9 cellular contexts compared by ENCODE assay signal in the genomic region with DNA sequence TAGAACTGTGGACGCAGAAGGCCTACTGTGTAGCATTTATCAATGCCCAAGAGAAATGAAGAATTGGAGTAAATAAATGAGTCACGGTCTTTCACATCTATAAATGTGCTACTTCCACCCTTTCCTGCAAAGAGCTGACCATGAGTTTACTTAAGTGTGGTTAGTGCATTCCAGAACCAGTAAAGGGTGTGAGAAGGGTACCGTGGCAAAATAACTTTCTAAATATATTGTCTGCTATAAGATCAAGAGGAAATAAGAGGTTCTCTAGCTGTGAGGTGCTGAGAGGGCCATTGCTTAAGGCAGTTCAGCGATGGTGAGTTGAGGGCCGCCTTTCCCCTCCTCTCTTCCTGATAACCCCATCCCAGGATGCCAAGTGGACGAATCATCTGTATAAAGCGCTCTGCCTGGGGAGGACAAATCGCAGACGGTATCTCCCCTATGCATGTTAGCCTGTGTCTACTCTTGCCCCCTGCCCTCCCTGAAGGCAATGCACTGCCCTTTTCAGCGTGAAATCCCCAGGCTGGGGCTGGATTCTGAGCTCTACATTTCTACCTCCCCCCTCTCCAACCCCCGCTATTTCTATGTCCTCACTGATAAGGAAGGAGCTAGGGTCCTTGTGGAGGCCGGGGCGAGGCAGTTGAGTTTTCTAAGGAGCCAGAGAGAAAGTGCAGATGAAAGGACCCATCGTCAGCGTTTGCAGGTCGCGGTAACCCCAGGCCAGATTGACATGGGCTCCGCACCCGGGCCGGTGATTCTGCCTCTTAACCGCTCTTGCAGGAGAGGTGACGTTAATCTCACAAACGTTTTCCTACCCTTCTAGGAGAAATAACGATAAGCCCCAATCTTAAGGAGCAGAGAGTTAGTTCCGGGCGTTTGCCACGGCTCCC. TPM values are rescaled to one million over a fixed set of nuclear protein-coding genes. Genes with fewer than 3 reads are reported as not detected.
DNase-seq lines count a peak whose midpoint lies in the region; TF ChIP-seq lines count a peak whose summit lies in the region.
"Had no signal": no experiment of that assay in that cellular context is flagged by ENCODE, and none has a peak within 500 bp of the region (broad histone marks: within the 10 kb centered on the region; RNA-seq: fewer than 3 reads in every experiment).

No MANE protein-coding gene starts in this region.

- intact Hi-C loops in spleen (cut with DNase I; ENCODE audit: low total_unique reads): no loop called here

- H3K36me3 ChIP-seq in spleen: no peaks in the 10 kb centered on the region

- peaks cover 0 to 30% (median 17%) of the 10 kb centered on the region in 6 donors for H3K4me1 ChIP-seq in spleen

- H3K27ac ChIP-seq in spleen: no peak overlapping the region

- H3K27me3 ChIP-seq in spleen (replicated peaks in 1 of 7): peaks cover 0 to 41% (median 19%) of the 10 kb centered on the region in 7 donors

- WGBS in spleen, 5 donors: 40 to 49% (median 41%) methylated on average over 27 of the region's 27 CpGs

- no peak for TF ChIP-seq CTCF in spleen (IDR thresholded peaks at IDR 0.05 in 8 of 11, conservative IDR thresholded peaks at IDR 0.05 in 3 of 11)

- no peaks in the 10 kb centered on the region for H3K9me3 ChIP-seq in iPS-18c (ENCODE audit: control insufficient read depth, insufficient read depth, low read length)
- H3K9me3 ChIP-seq in spleen: no peaks in the 10 kb centered on the region

- H3K4me3 ChIP-seq in iPS-18c (ENCODE audit: insufficient read depth, low read depth, low read length) (peak overlapping the region; percentile 56), spleen (peak overlapping the region in 6 of 8 donors; percentile 43 to 78 (median 50))

- DNase-seq in HT1080 (ENCODE audit: low read depth) (peak; percentile 30), amniotic epithelial cell (ENCODE audit: low read depth) (peak; percentile 22), spleen (no peak), amniotic stem cell (lab: John Stamatoyannopoulos, UW) (no peak), cerebellar cortex (ENCODE audit: low spot score) (no peak), Kasumi-1 (lab: John Stamatoyannopoulos, UW) (no peak)
- DNase-seq: KG1 had no signal

- no peak for TF ChIP-seq POLR2A in spleen (IDR thresholded peaks at IDR 0.05)

RNA-seq across cellular contexts. Expression of gene NCAM2, which starts 1.5 kb away (rescaled TPM):
- 0.07 TPM in 1 of 2 replicates, not detected in the other for total RNA-seq in HT1080 (2014; rRNA removed; shearing (Covaris generic))
- polyA plus RNA-seq in HT1080 (2015; cell fraction: cytosol; rRNA removed): 0.01 and 0.42 TPM in 2 replicates
- polyA plus RNA-seq in HT1080 (2015; cell fraction: nucleus; rRNA removed): 0.05 TPM in 1 of 2 replicates, not detected in the other
- total RNA-seq in spleen: 1 to 10 TPM in 6 of 7 donors, under 1 TPM in 1; 0.98 to 5.7 (median 1.1) TPM
- polyA plus RNA-seq in spleen: under 1 TPM; 0.09 to 0.45 (median 0.17) TPM
- total RNA-seq: esophagus mucosa had no signal

Comparison
In these comparisons a context has a peak if more than half of its experiments do, and no peak if none do; other contexts are left out.
1. DNase-seq: peak in HT1080 (single experiment) and amniotic epithelial cell (single experiment); none in spleen (single experiment), amniotic stem cell (single experiment), cerebellar cortex (single experiment) and Kasumi-1 (0 of 2).